In genomic region chr7:29881724-29882123, GRCh38 we compare ENCODE assay signal across 1 cellular context.
A peak's percentile ranks its signal among the peaks of the same experiment; 100 is the strongest.
TF ChIP-seq lines count a peak whose summit lies in the region.

No MANE protein-coding gene starts in this region.

TF ChIP-seq in H1, 55 proteins besides CTCF, POLR2A, EP300 and RAD21:
- TF ChIP-seq SIRT6 (IDR thresholded peaks at IDR 0.05; ENCODE audit: low read length) = no peak
- no peak for TF ChIP-seq SUZ12 (IDR thresholded peaks at IDR 0.05; ENCODE audit: low read length)
- TF ChIP-seq, protein P1, sequence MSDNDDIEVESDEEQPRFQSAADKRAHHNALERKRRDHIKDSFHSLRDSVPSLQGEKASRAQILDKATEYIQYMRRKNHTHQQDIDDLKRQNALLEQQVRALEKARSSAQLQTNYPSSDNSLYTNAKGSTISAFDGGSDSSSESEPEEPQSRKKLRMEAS (IDR thresholded peaks at IDR 0.05) = 0 out of 2 replicates have a peak, but pooled peaks have one; percentile 7
- 0 out of 2 replicates have a peak, but pooled peaks have one; percentile 5 for TF ChIP-seq EGR1 (IDR thresholded peaks at IDR 0.05; ENCODE audit: borderline replicate concordance, low read depth, low read length)
- 0 out of 2 replicates have a peak, but pooled peaks have one; percentile 11 for TF ChIP-seq RXRA (IDR thresholded peaks at IDR 0.05; ENCODE audit: insufficient read depth, low read depth, low read length)
- TF ChIP-seq, protein P2, sequence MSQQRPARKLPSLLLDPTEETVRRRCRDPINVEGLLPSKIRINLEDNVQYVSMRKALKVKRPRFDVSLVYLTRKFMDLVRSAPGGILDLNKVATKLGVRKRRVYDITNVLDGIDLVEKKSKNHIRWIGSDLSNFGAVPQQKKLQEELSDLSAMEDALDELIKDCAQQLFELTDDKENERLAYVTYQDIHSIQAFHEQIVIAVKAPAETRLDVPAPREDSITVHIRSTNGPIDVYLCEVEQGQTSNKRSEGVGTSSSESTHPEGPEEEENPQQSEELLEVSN (IDR thresholded peaks at IDR 0.05) = peak; percentile 29; the same call in 1 of the 2 replicates
- no peak for TF ChIP-seq SP2 (IDR thresholded peaks at IDR 0.05; ENCODE audit: low read length)
- TF ChIP-seq ZNF274 (IDR thresholded peaks at IDR 0.05; ENCODE audit: borderline replicate concordance, extremely low read depth, low read length) = no peak
